ENCODE assay signal across 11 cellular contexts in genomic region chr10:24467094-24467493, GRCh38.
A peak's percentile ranks its signal among the peaks of the same experiment; 100 is the strongest.
DNase-seq lines count a peak whose midpoint lies in the region; ATAC-seq and TF ChIP-seq lines count a peak whose summit lies in the region.
"Had no signal": no experiment of that assay in that cellular context is flagged by ENCODE, and none has a peak within 500 bp of the region (broad histone marks: within the 10 kb centered on the region; RNA-seq: fewer than 3 reads in every experiment).

No MANE protein-coding gene starts in this region.

- 33% methylated on average over 3 of the region's 3 CpGs for WGBS in liver
- 67 to 68% methylated on average over 3 of the region's 3 CpGs for WGBS in testis, 2 donors

- peak overlapping the region; percentile 64 to 75 (median 67) for H3K4me3 ChIP-seq in liver (ENCODE audit: low read depth in 1 of 3, low read length in 3 of 3)
- H3K4me3 ChIP-seq in testis, result peak overlapping the region; percentile 22 to 44
- H3K4me3 ChIP-seq: cardiac muscle cell had no signal

- peaks cover 0 to 2% (median under 1%) of the 10 kb centered on the region in 4 donors for H3K36me3 ChIP-seq in liver (ENCODE audit: control insufficient read depth in 4 of 4, insufficient read depth in 3 of 4, low read depth in 1 of 4, low read length in 3 of 4)
- no peaks in the 10 kb centered on the region for H3K36me3 ChIP-seq in testis (ENCODE audit: low read depth, missing control alignments)
- H3K36me3 ChIP-seq: cardiac muscle cell had no signal

- no peak for TF ChIP-seq POLR2A in testis (IDR thresholded peaks at IDR 0.05)

- H3K9me3 ChIP-seq in liver (ENCODE audit: control insufficient read depth in 4 of 4, low read length in 3 of 4) (no peaks in the 10 kb centered on the region), testis (no peaks in the 10 kb centered on the region)

- TF ChIP-seq RAD21 in liver (IDR thresholded peaks at IDR 0.05), result no peak

- TF ChIP-seq CTCF in liver (IDR thresholded peaks at IDR 0.05; ENCODE audit: low read depth, low read length, missing input control), result no peak
- TF ChIP-seq CTCF in testis (IDR thresholded peaks at IDR 0.05), result no peak

- H3K27ac ChIP-seq in liver (ENCODE audit: low read depth in 1 of 2, low read length in 2 of 2) (peak overlapping the region; percentile 87 to 91), testis (peak overlapping the region in 1 of 2 donors; percentile 51)
- H3K27ac ChIP-seq: cardiac muscle cell had no signal

- peak overlapping the region; percentile 48 to 84 for H3K9ac ChIP-seq in liver (ENCODE audit: low read depth in 1 of 2, low read length in 2 of 2)

- DNase-seq in NCI-H2029 treated with DMSO at 0.1 percent for 48 hours (lab: John Stamatoyannopoulos, UW) (peak; percentile 1), NCI-H2029 (lab: John Stamatoyannopoulos, UW) (no peak), astrocyte of the hippocampus (ENCODE audit: low read depth, low spot score) (peak; percentile 41), testis (no peak), NOMO-1 treated with DMSO at 0.1 percent for 48 hours (lab: John Stamatoyannopoulos, UW; ENCODE audit: unreplicated experiment) (no peak), mesenteric fat pad (ENCODE audit: low spot score) (no peak)
- DNase-seq: midbrain; stimulated activated CD4-positive, alpha-beta T cell treated with anti-CD3 and anti-CD28 coated beads, Interleukin-2, amount 100 ng/mL, for 24 hours had no signal

- intact Hi-C loops in testis (cut with DNase I; ENCODE audit: low total_unique reads), result no loop called here

- no peaks in the 10 kb centered on the region for H3K27me3 ChIP-seq in liver (ENCODE audit: control insufficient read depth in 4 of 4, insufficient read depth in 4 of 4, low read length in 3 of 4)
- H3K27me3 ChIP-seq in testis, result no peaks in the 10 kb centered on the region
- H3K27me3 ChIP-seq: cardiac muscle cell had no signal

- H3K4me1 ChIP-seq in liver (ENCODE audit: control insufficient read depth in 4 of 4, insufficient read depth in 4 of 4, low read length in 3 of 4), result peaks cover 9 to 50% (median 17%) of the 10 kb centered on the region in 4 donors
- H3K4me1 ChIP-seq in testis, result peaks cover 34% of the 10 kb centered on the region

- ATAC-seq in HG02763 (IDR thresholded peaks at IDR 0.05; ENCODE audit: unreplicated experiment), result no peak

TF ChIP-seq in liver, 16 proteins besides CTCF, POLR2A, EP300 and RAD21:
- TF ChIP-seq EGR1 (IDR thresholded peaks at IDR 0.05; ENCODE audit: low read depth in 2 of 2), result no peak
- no peak for TF ChIP-seq FOXA2 (IDR thresholded peaks at IDR 0.05)
- TF ChIP-seq GABPA (IDR thresholded peaks at IDR 0.05 in 1 of 2, conservative IDR thresholded peaks at IDR 0.05 in 1 of 2), result no peak
- no peak for TF ChIP-seq ATF3 (IDR thresholded peaks at IDR 0.05)
- TF ChIP-seq RXRA (IDR thresholded peaks at IDR 0.05), result no peak
- no peak for TF ChIP-seq NR2F2 (IDR thresholded peaks at IDR 0.05)
- no peak for TF ChIP-seq SP1 (IDR thresholded peaks at IDR 0.05)
- TF ChIP-seq HNF4A (conservative IDR thresholded peaks at IDR 0.05), result no peak
- TF ChIP-seq HNF4G (IDR thresholded peaks at IDR 0.05), result no peak
- no peak for TF ChIP-seq JUND (IDR thresholded peaks at IDR 0.05)

Comparison
In these comparisons a context has a peak if more than half of its experiments do, and no peak if none do; other contexts are left out.
1. DNase-seq: peak in NCI-H2029 treated with DMSO at 0.1 percent for 48 hours (single experiment) and astrocyte of the hippocampus (single experiment); none in NCI-H2029 (single experiment), testis (single experiment), NOMO-1 treated with DMSO at 0.1 percent for 48 hours (single experiment) and mesenteric fat pad (single experiment).